16 cellular contexts compared by ENCODE assay signal in genomic region chr13:48050550-48050949, GRCh38. TPM values are rescaled to one million over a fixed set of nuclear protein-coding genes. Genes with fewer than 3 reads are reported as not detected.
DNase-seq lines count a peak whose midpoint lies in the region; ATAC-seq, FAIRE-seq and TF ChIP-seq lines count a peak whose summit lies in the region.
"Had no signal": no experiment of that assay in that cellular context is flagged by ENCODE, and none has a peak within 500 bp of the region (broad histone marks: within the 10 kb centered on the region; RNA-seq: fewer than 3 reads in every experiment).

No MANE protein-coding gene starts in this region.

- no peak for TF ChIP-seq CTCF in HepG2 (CRISPR knock-in tag; IDR thresholded peaks at IDR 0.05)
- no peak for TF ChIP-seq CTCF in right lobe of liver (IDR thresholded peaks at IDR 0.05)
- no peak for TF ChIP-seq CTCF in endothelial cell (IDR thresholded peaks at IDR 0.05; ENCODE audit: unreplicated experiment)

- POLR2A ChIA-PET in HepG2 (lab: Yijun Ruan, JAX), result interaction anchor here (0.6 kb wide), 1 partner anchor 67 kb away, joined by 3 read pairs; no protein-coding TSS in a partner anchor

- in situ Hi-C loops in HepG2 (cut with HindIII; ENCODE audit: extremely low pct_ligation_motif_present, low pct_unique_long_range_greater_than_20kb) (no loop called here), KBM-7 (cut with MboI; ENCODE audit: low pct_unique_long_range_greater_than_20kb, low sequenced_read_pairs) (no loop called here)

- H3K36me3 ChIP-seq in HepG2 (replicated peaks in 1 of 2; ENCODE audit: control insufficient read depth in 1 of 2, insufficient read depth in 2 of 2, low read length in 2 of 2) (peaks cover 3 to 30% of the 10 kb centered on the region in 2 experiments; a peak in 4 of 5 replicates), right lobe of liver (peaks cover 0 to 8% (median 0%) of the 10 kb centered on the region in 4 donors)

- WGBS in HepG2 (ENCODE audit: low lambda C conversion rate), result 95% methylated on average over 3 of the region's 3 CpGs
- whole genome bisulfite sequencing in right lobe of liver (ENCODE audit: insufficient coverage, low coverage, low lambda C conversion rate, missing lambda C conversion rate), result 76% methylated on average over 3 of the region's 3 CpGs

- ATAC-seq in HepG2 (no peak), right lobe of liver (no peak), GM21360 (IDR thresholded peaks at IDR 0.05; ENCODE audit: unreplicated experiment) (no peak)

- peaks cover 5% of the 10 kb centered on the region; the same call in 1 of the 2 replicates for H3K4me1 ChIP-seq in HepG2 (ENCODE audit: insufficient read depth, low read length)
- no peaks in the 10 kb centered on the region for H3K4me1 ChIP-seq in right lobe of liver
- H3K4me1 ChIP-seq: BE2C had no signal

- CTCF ChIA-PET in HepG2 (lab: Yijun Ruan, JAX; ENCODE audit: low intra/inter-chr PET ratio, low total read pairs), result no interaction called here

- no peaks in the 10 kb centered on the region for H3K9me3 Mint-ChIP-seq in endothelial cell (ENCODE audit: unreplicated experiment)
- H3K9me3 Mint-ChIP-seq: CD4-positive, CD25-positive, alpha-beta regulatory T cell had no signal

- H3K27ac ChIP-seq in HepG2 (ENCODE audit: extremely low read length, insufficient read depth, low read length) (no peak overlapping the region), right lobe of liver (no peak overlapping the region)

- no peak overlapping the region for H3K4me3 Mint-ChIP-seq in endothelial cell (ENCODE audit: unreplicated experiment)
- H3K4me3 Mint-ChIP-seq: CD4-positive, CD25-positive, alpha-beta regulatory T cell; H9 had no signal

- TF ChIP-seq EP300 in HepG2 (IDR thresholded peaks at IDR 0.05; ENCODE audit: low read depth in 2 of 2, low read length in 2 of 2) (no peak), HepG2 (CRISPR knock-in tag; IDR thresholded peaks at IDR 0.05; ENCODE audit: borderline replicate concordance) (no peak)

- no peaks in the 10 kb centered on the region for H3K9me3 ChIP-seq in HepG2 (ENCODE audit: low read length)
- no peaks in the 10 kb centered on the region for H3K9me3 ChIP-seq in right lobe of liver
- H3K9me3 ChIP-seq: BE2C had no signal

- H4K20me1 ChIP-seq in HepG2 (ENCODE audit: insufficient read depth, low read length), result no peaks in the 10 kb centered on the region

- no peaks in the 10 kb centered on the region for H3K79me2 ChIP-seq in HepG2 (ENCODE audit: insufficient read depth, low read length)

- H3K27me3 ChIP-seq in HepG2 (ENCODE audit: control insufficient read depth in 1 of 2, insufficient read depth in 2 of 2, low read length in 2 of 2) (no peaks in the 10 kb centered on the region), right lobe of liver (no peaks in the 10 kb centered on the region)
- H3K27me3 ChIP-seq: BE2C had no signal

- H3K4me3 ChIP-seq in HepG2 (replicated peaks in 1 of 3; ENCODE audit: insufficient read depth in 1 of 3, low read depth in 2 of 3, low read length in 3 of 3) (no peak overlapping the region), right lobe of liver (no peak overlapping the region)

- intact Hi-C loops in HepG2 (cut with micrococcal nuclease; ENCODE audit: unreplicated experiment) (no loop called here), right lobe of liver (cut with DNase I) (no loop called here)

- TF ChIP-seq RAD21 in HepG2 (CRISPR knock-in tag; IDR thresholded peaks at IDR 0.05), result no peak

- H3K27ac Mint-ChIP-seq in endothelial cell (ENCODE audit: unreplicated experiment), result peak overlapping the region; percentile 93
- H3K27ac Mint-ChIP-seq: CD4-positive, CD25-positive, alpha-beta regulatory T cell had no signal

- no peak overlapping the region for H3K4me2 ChIP-seq in HepG2 (ENCODE audit: low read depth, low read length)

- TF ChIP-seq POLR2A in HepG2 (IDR thresholded peaks at IDR 0.05; ENCODE audit: insufficient read depth in 1 of 2, low read depth in 2 of 2, low read length in 2 of 2), result no peak
- TF ChIP-seq POLR2A in right lobe of liver (IDR thresholded peaks at IDR 0.05), result no peak

- peaks cover 33% of the 10 kb centered on the region for H3K36me3 Mint-ChIP-seq in endothelial cell (ENCODE audit: low read depth, unreplicated experiment)

- no peaks in the 10 kb centered on the region for H3K27me3 Mint-ChIP-seq in endothelial cell (ENCODE audit: unreplicated experiment)
- H3K27me3 Mint-ChIP-seq: CD4-positive, CD25-positive, alpha-beta regulatory T cell had no signal

- DNase-seq in HepG2 (ENCODE audit: low spot score), result no peak
- DNase-seq in right lobe of liver, result no peak
- peak; percentile 29 for DNase-seq in KBM-7
- DNase-seq in endothelial cell (ENCODE audit: low spot score), result peak; percentile 13
- no peak for DNase-seq in DMS53 treated with DMSO at 0.1 percent for 48 hours (lab: John Stamatoyannopoulos, UW; ENCODE audit: unreplicated experiment)
- no peak for DNase-seq in NCI-H2029 treated with DMSO at 0.1 percent for 48 hours (lab: John Stamatoyannopoulos, UW)
- DNase-seq: ACHN; BE2C; C1 segment of cervical spinal cord; CD4-positive, CD25-positive, alpha-beta regulatory T cell; DMS153; DMS79 treated with DMSO at 0.1 percent for 48 hours; GF-D8; H9 had no signal

- no peak overlapping the region for H3K9ac ChIP-seq in HepG2 (ENCODE audit: insufficient read depth, low read depth, low read length)

- H2AFZ ChIP-seq in HepG2 (ENCODE audit: low read length), result no peak overlapping the region

- no peak for FAIRE-seq in HepG2 (lab: Jason Lieb, UNC)
- FAIRE-seq: H1 had no signal

- BruUV-seq in HepG2 (replicated peaks; lab: Mats Ljungman, UMichigan), result no TSS peak

- H3K4me1 Mint-ChIP-seq in endothelial cell (ENCODE audit: unreplicated experiment), result peaks cover 19% of the 10 kb centered on the region

RNA-seq across cellular contexts. Expression of gene NUDT15, which starts 13.0 kb away (rescaled TPM):
- 47.3 and 69.9 TPM in 2 replicates for total RNA-seq in HepG2 (2016; rRNA removed; fragmentation: Illumina TruSeq; extraction: Trizol)
- total RNA-seq in HepG2 (2016; cell fraction: cytosol; rRNA removed; fragmentation: Illumina TruSeq; extraction: Trizol; ENCODE audit: low read depth), result 7.1 and 7.9 TPM in 2 replicates
- 49.0 and 73.7 TPM in 2 replicates for total RNA-seq in HepG2 (2016; cell fraction: insoluble cytoplasmic fraction; rRNA removed; fragmentation: Illumina TruSeq; extraction: Trizol)
- 30.3 and 35.9 TPM in 2 replicates for total RNA-seq in HepG2 (2016; cell fraction: membrane; rRNA removed; fragmentation: Illumina TruSeq; extraction: Trizol)
- total RNA-seq in HepG2 (2016; cell fraction: nucleus; rRNA removed; fragmentation: Illumina TruSeq; extraction: Trizol), result 15.9 and 17.8 TPM in 2 replicates
- 13.6 and 21.3 TPM in 2 replicates for polyA plus RNA-seq in HepG2 (2011; rRNA removed)
- polyA plus RNA-seq in HepG2 (2011; cell fraction: cytosol; rRNA removed), result 11.3 and 13.1 TPM in 2 replicates
- polyA plus RNA-seq in HepG2 (2011; cell fraction: nucleus; rRNA removed), result 2.6 and 3.5 TPM in 2 replicates
- polyA plus RNA-seq in HepG2 (2012), result 13.1 and 17.2 TPM in 2 replicates
- 8.9 and 9.5 TPM in 2 replicates for polyA plus RNA-seq in HepG2 (2016; cell fraction: cytosol; fragmentation: Illumina TruSeq; extraction: Trizol; ENCODE audit: low read depth)
- 75.0 and 88.7 TPM in 2 replicates for polyA plus RNA-seq in HepG2 (2016; cell fraction: insoluble cytoplasmic fraction; fragmentation: Illumina TruSeq; extraction: Trizol; ENCODE audit: low read depth)
- 25.3 and 25.5 TPM in 2 replicates for polyA plus RNA-seq in HepG2 (2016; cell fraction: membrane; fragmentation: Illumina TruSeq; extraction: Trizol; ENCODE audit: low read depth)
- 26.7 and 30.6 TPM in 2 replicates for polyA plus RNA-seq in HepG2 (2016; cell fraction: nucleus; fragmentation: Illumina TruSeq; extraction: Trizol; ENCODE audit: insufficient read depth, low read depth)
- polyA minus RNA-seq in HepG2 (2011; rRNA and poly(A)+ RNA removed; ENCODE audit: low replicate concordance), result 2.7 and 6.2 TPM in 2 replicates
- 5.0 and 6.7 TPM in 2 replicates for polyA minus RNA-seq in HepG2 (2011; cell fraction: cytosol; rRNA and poly(A)+ RNA removed)
- 5.1 and 5.9 TPM in 2 replicates for polyA minus RNA-seq in HepG2 (2011; cell fraction: nucleus; rRNA and poly(A)+ RNA removed)
- 1 to 10 TPM; 5.1 to 7.6 (median 6.3) TPM for total RNA-seq in right lobe of liver
- total RNA-seq in endothelial cell (ENCODE audit: unreplicated experiment), result 14.6 TPM

RNA-seq across cellular contexts. Expression of gene MED4, which starts 44.4 kb away (rescaled TPM):
- total RNA-seq in HepG2 (2016; rRNA removed; fragmentation: Illumina TruSeq; extraction: Trizol), result 57.8 and 82.8 TPM in 2 replicates
- total RNA-seq in HepG2 (2016; cell fraction: cytosol; rRNA removed; fragmentation: Illumina TruSeq; extraction: Trizol; ENCODE audit: low read depth), result 50.9 and 51.4 TPM in 2 replicates
- 62.2 and 83.7 TPM in 2 replicates for total RNA-seq in HepG2 (2016; cell fraction: insoluble cytoplasmic fraction; rRNA removed; fragmentation: Illumina TruSeq; extraction: Trizol)
- 49.1 and 57.7 TPM in 2 replicates for total RNA-seq in HepG2 (2016; cell fraction: membrane; rRNA removed; fragmentation: Illumina TruSeq; extraction: Trizol)
- 28.0 and 33.7 TPM in 2 replicates for total RNA-seq in HepG2 (2016; cell fraction: nucleus; rRNA removed; fragmentation: Illumina TruSeq; extraction: Trizol)
- 33.6 and 49.4 TPM in 2 replicates for polyA plus RNA-seq in HepG2 (2011; rRNA removed)
- polyA plus RNA-seq in HepG2 (2011; cell fraction: cytosol; rRNA removed), result 21.6 and 27.6 TPM in 2 replicates
- polyA plus RNA-seq in HepG2 (2011; cell fraction: nucleus; rRNA removed), result 8.4 and 10.6 TPM in 2 replicates
- 30.8 and 45.7 TPM in 2 replicates for polyA plus RNA-seq in HepG2 (2012)
- 27.1 and 27.6 TPM in 2 replicates for polyA plus RNA-seq in HepG2 (2016; cell fraction: cytosol; fragmentation: Illumina TruSeq; extraction: Trizol; ENCODE audit: low read depth)
- 122 and 132 TPM in 2 replicates for polyA plus RNA-seq in HepG2 (2016; cell fraction: insoluble cytoplasmic fraction; fragmentation: Illumina TruSeq; extraction: Trizol; ENCODE audit: low read depth)
- polyA plus RNA-seq in HepG2 (2016; cell fraction: membrane; fragmentation: Illumina TruSeq; extraction: Trizol; ENCODE audit: low read depth), result 34.6 and 41.1 TPM in 2 replicates
- polyA plus RNA-seq in HepG2 (2016; cell fraction: nucleus; fragmentation: Illumina TruSeq; extraction: Trizol; ENCODE audit: insufficient read depth, low read depth), result 59.2 and 62.6 TPM in 2 replicates
- 17.9 and 19.3 TPM in 2 replicates for polyA minus RNA-seq in HepG2 (2011; rRNA and poly(A)+ RNA removed; ENCODE audit: low replicate concordance)
- 12.6 and 15.2 TPM in 2 replicates for polyA minus RNA-seq in HepG2 (2011; cell fraction: cytosol; rRNA and poly(A)+ RNA removed)
- 21.5 and 24.7 TPM in 2 replicates for polyA minus RNA-seq in HepG2 (2011; cell fraction: nucleus; rRNA and poly(A)+ RNA removed)
- 10 to 100 TPM; 15.1 to 22.5 (median 20.7) TPM for total RNA-seq in right lobe of liver
- total RNA-seq in endothelial cell (ENCODE audit: unreplicated experiment), result 49.1 TPM

RNA-seq across cellular contexts. Expression of gene SUCLA2, which starts 49.5 kb away (rescaled TPM):
- total RNA-seq in HepG2 (2016; rRNA removed; fragmentation: Illumina TruSeq; extraction: Trizol), result 77.1 and 121 TPM in 2 replicates
- 12.0 and 15.2 TPM in 2 replicates for total RNA-seq in HepG2 (2016; cell fraction: cytosol; rRNA removed; fragmentation: Illumina TruSeq; extraction: Trizol; ENCODE audit: low read depth)
- 75.9 and 120 TPM in 2 replicates for total RNA-seq in HepG2 (2016; cell fraction: insoluble cytoplasmic fraction; rRNA removed; fragmentation: Illumina TruSeq; extraction: Trizol)
- 14.9 and 21.6 TPM in 2 replicates for total RNA-seq in HepG2 (2016; cell fraction: membrane; rRNA removed; fragmentation: Illumina TruSeq; extraction: Trizol)
- total RNA-seq in HepG2 (2016; cell fraction: nucleus; rRNA removed; fragmentation: Illumina TruSeq; extraction: Trizol), result 63.1 and 64.4 TPM in 2 replicates
- 20.2 and 28.4 TPM in 2 replicates for polyA plus RNA-seq in HepG2 (2011; rRNA removed)
- 14.6 and 18.2 TPM in 2 replicates for polyA plus RNA-seq in HepG2 (2011; cell fraction: cytosol; rRNA removed)
- 12.2 and 14.6 TPM in 2 replicates for polyA plus RNA-seq in HepG2 (2011; cell fraction: nucleus; rRNA removed)
- polyA plus RNA-seq in HepG2 (2012), result 28.9 and 43.9 TPM in 2 replicates
- 4.5 and 4.8 TPM in 2 replicates for polyA plus RNA-seq in HepG2 (2016; cell fraction: cytosol; fragmentation: Illumina TruSeq; extraction: Trizol; ENCODE audit: low read depth)
- polyA plus RNA-seq in HepG2 (2016; cell fraction: insoluble cytoplasmic fraction; fragmentation: Illumina TruSeq; extraction: Trizol; ENCODE audit: low read depth), result 89.7 and 98.4 TPM in 2 replicates
- polyA plus RNA-seq in HepG2 (2016; cell fraction: membrane; fragmentation: Illumina TruSeq; extraction: Trizol; ENCODE audit: low read depth), result 10.1 and 12.2 TPM in 2 replicates
- polyA plus RNA-seq in HepG2 (2016; cell fraction: nucleus; fragmentation: Illumina TruSeq; extraction: Trizol; ENCODE audit: insufficient read depth, low read depth), result 43.8 and 44.1 TPM in 2 replicates
- polyA minus RNA-seq in HepG2 (2011; rRNA and poly(A)+ RNA removed; ENCODE audit: low replicate concordance), result 8.5 and 8.7 TPM in 2 replicates
- polyA minus RNA-seq in HepG2 (2011; cell fraction: cytosol; rRNA and poly(A)+ RNA removed), result 20.0 and 21.3 TPM in 2 replicates
- polyA minus RNA-seq in HepG2 (2011; cell fraction: nucleus; rRNA and poly(A)+ RNA removed), result 62.0 and 67.2 TPM in 2 replicates
- 10 to 100 TPM; 16.0 to 35.8 (median 19.8) TPM for total RNA-seq in right lobe of liver
- 29.1 TPM for total RNA-seq in endothelial cell (ENCODE audit: unreplicated experiment)

Comparison
In these comparisons a context has a peak if more than half of its experiments do, and no peak if none do; other contexts are left out.
1. DNase-seq: peak in KBM-7 (single experiment) and endothelial cell (single experiment); none in HepG2 (single experiment), right lobe of liver (0 of 3), DMS53 treated with DMSO at 0.1 percent for 48 hours (single experiment) and NCI-H2029 treated with DMSO at 0.1 percent for 48 hours (single experiment).